ENCODE assay signal across 1 cellular context in genomic region chr1:2175055-2175414, GRCh38.
TF ChIP-seq lines count a peak whose summit lies in the region.

No MANE protein-coding gene starts in this region.

TF ChIP-seq in GM23338, 12 proteins besides CTCF, POLR2A, EP300 and RAD21 (continued from another document):
- TF ChIP-seq, protein P1, sequence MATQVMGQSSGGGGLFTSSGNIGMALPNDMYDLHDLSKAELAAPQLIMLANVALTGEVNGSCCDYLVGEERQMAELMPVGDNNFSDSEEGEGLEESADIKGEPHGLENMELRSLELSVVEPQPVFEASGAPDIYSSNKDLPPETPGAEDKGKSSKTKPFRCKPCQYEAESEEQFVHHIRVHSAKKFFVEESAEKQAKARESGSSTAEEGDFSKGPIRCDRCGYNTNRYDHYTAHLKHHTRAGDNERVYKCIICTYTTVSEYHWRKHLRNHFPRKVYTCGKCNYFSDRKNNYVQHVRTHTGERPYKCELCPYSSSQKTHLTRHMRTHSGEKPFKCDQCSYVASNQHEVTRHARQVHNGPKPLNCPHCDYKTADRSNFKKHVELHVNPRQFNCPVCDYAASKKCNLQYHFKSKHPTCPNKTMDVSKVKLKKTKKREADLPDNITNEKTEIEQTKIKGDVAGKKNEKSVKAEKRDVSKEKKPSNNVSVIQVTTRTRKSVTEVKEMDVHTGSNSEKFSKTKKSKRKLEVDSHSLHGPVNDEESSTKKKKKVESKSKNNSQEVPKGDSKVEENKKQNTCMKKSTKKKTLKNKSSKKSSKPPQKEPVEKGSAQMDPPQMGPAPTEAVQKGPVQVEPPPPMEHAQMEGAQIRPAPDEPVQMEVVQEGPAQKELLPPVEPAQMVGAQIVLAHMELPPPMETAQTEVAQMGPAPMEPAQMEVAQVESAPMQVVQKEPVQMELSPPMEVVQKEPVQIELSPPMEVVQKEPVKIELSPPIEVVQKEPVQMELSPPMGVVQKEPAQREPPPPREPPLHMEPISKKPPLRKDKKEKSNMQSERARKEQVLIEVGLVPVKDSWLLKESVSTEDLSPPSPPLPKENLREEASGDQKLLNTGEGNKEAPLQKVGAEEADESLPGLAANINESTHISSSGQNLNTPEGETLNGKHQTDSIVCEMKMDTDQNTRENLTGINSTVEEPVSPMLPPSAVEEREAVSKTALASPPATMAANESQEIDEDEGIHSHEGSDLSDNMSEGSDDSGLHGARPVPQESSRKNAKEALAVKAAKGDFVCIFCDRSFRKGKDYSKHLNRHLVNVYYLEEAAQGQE (IDR thresholded peaks at IDR 0.05; ENCODE audit: unreplicated experiment): no peak
- TF ChIP-seq NANOG (IDR thresholded peaks at IDR 0.05; ENCODE audit: borderline replicate concordance): no peak
- no peak for TF ChIP-seq CREB1 (CRISPR knock-in tag; IDR thresholded peaks at IDR 0.05; ENCODE audit: low read depth)
- no peak for TF ChIP-seq POLR2AphosphoS5 (IDR thresholded peaks at IDR 0.05; ENCODE audit: low read depth)
